In genomic region chr4:179663641-179664431, GRCh38 we compare ENCODE assay signal across 19 cellular contexts.
DNase-seq lines count a peak whose midpoint lies in the region; ATAC-seq, FAIRE-seq and TF ChIP-seq lines count a peak whose summit lies in the region.
"Had no signal": no experiment of that assay in that cellular context is flagged by ENCODE, and none has a peak within 500 bp of the region (broad histone marks: within the 10 kb centered on the region; RNA-seq: fewer than 3 reads in every experiment).

No MANE protein-coding gene starts in this region.

- FAIRE-seq in urothelium cell line (lab: Jason Lieb, UNC) = no peak
- FAIRE-seq: A549, D721Med had no signal

- H2BK120ac ChIP-seq in IMR-90 (ENCODE audit: low read depth, low read length) (peak overlapping the region; percentile 47), mesenchymal stem cell (ENCODE audit: low read depth, low read length) (no peak overlapping the region)

- H3K4ac ChIP-seq in IMR-90 (ENCODE audit: low read depth, low read length) (peak overlapping the region; percentile 27; the same call in 1 of the 2 replicates), mesenchymal stem cell (ENCODE audit: low read depth in 1 of 2, low read length in 2 of 2) (no peak overlapping the region)

- H2BK5ac ChIP-seq in IMR-90 (ENCODE audit: low read depth, low read length, poor library complexity, severe bottlenecking) = peak overlapping the region; percentile 67
- H2BK5ac ChIP-seq in mesenchymal stem cell (ENCODE audit: low read depth, low read length, poor library complexity, severe bottlenecking) = no peak overlapping the region

- H2BK15ac ChIP-seq in IMR-90 (ENCODE audit: low read depth, low read length) = peak overlapping the region; percentile 21; the same call in 1 of the 3 replicates
- H2BK15ac ChIP-seq in mesenchymal stem cell (ENCODE audit: low read depth, poor library complexity, severe bottlenecking) = no peak overlapping the region

- no peak overlapping the region for H3K4me2 ChIP-seq in IMR-90 (ENCODE audit: low read depth, low read length)
- no peak overlapping the region for H3K4me2 ChIP-seq in mesenchymal stem cell (ENCODE audit: low read length, poor library complexity, severe bottlenecking)
- H3K4me2 ChIP-seq: A549 had no signal

- no peak for ATAC-seq in IMR-90 (ENCODE audit: low read depth)
- peak; percentile 34 for ATAC-seq in stimulated activated memory B cell treated with anti-CD40 and anti-IgM and Interleukin-4, amounts not matched to agents 10 μg/mL and 1 μg/mL and 100 μg/mL, for 72 hours
- no peak for ATAC-seq in GM18861 (IDR thresholded peaks at IDR 0.05; ENCODE audit: unreplicated experiment)
- ATAC-seq: A549, HCT116 had no signal

- H4K91ac ChIP-seq in IMR-90 (ENCODE audit: insufficient read depth, low read depth, low read length) (no peak overlapping the region; the same call in 1 of the 2 replicates), mesenchymal stem cell (ENCODE audit: low read length) (no peak overlapping the region)

- H3K56ac ChIP-seq in IMR-90 (ENCODE audit: extremely low read depth, insufficient read depth, low read length) = no peak overlapping the region

- no peak overlapping the region for H2BK12ac ChIP-seq in mesenchymal stem cell (ENCODE audit: low read length in 2 of 2)

- H4K5ac ChIP-seq in IMR-90 (ENCODE audit: low read depth, low read length) = no peak overlapping the region

- H3K27me3 Mint-ChIP-seq in stimulated activated memory B cell treated with anti-CD40 and anti-IgM and Interleukin-4, amounts not matched to agents 10 μg/mL and 1 μg/mL and 100 μg/mL, for 72 hours = no peaks in the 10 kb centered on the region
- H3K27me3 Mint-ChIP-seq: CD4-positive, alpha-beta memory T cell had no signal

- in situ Hi-C loops in IMR-90 (cut with MboI; ENCODE audit: low sequenced_read_pairs) = no loop called here

- H3K36me3 ChIP-seq in HEK293 (ENCODE audit: control insufficient read depth in 2 of 2, insufficient read depth in 1 of 2, low read length in 2 of 2) (no peaks in the 10 kb centered on the region), IMR-90 (ENCODE audit: control insufficient read depth, insufficient read depth, low read length) (no peaks in the 10 kb centered on the region), mesenchymal stem cell (ENCODE audit: control insufficient read depth in 1 of 2, insufficient read depth in 2 of 2, low read depth in 1 of 2, low read length in 2 of 2) (no peaks in the 10 kb centered on the region)
- H3K36me3 ChIP-seq: BE2C had no signal

- no peaks in the 10 kb centered on the region for H3K4me1 Mint-ChIP-seq in stimulated activated memory B cell treated with anti-CD40 and anti-IgM and Interleukin-4, amounts not matched to agents 10 μg/mL and 1 μg/mL and 100 μg/mL, for 72 hours
- H3K4me1 Mint-ChIP-seq: CD4-positive, alpha-beta memory T cell had no signal

- intact Hi-C loops in IMR-90 (cut with micrococcal nuclease) = no loop called here

- no peak overlapping the region for H3K27ac ChIP-seq in HEK293 (ENCODE audit: extremely low read depth, low read depth, low read length)
- no peak overlapping the region for H3K27ac ChIP-seq in IMR-90 (ENCODE audit: insufficient read depth, low read length)
- no peak overlapping the region for H3K27ac ChIP-seq in mesenchymal stem cell (ENCODE audit: low read length, poor library complexity, severe bottlenecking)
- H3K27ac ChIP-seq: A549, C4-2B had no signal

- H3K4me1 ChIP-seq in HEK293 (ENCODE audit: control insufficient read depth, insufficient read depth, low read length) (no peaks in the 10 kb centered on the region), IMR-90 (ENCODE audit: control insufficient read depth, insufficient read depth, low read length) (no peaks in the 10 kb centered on the region; the same call in 1 of the 2 replicates), mesenchymal stem cell (ENCODE audit: control insufficient read depth, insufficient read depth, low read depth, low read length) (peaks cover 7% of the 10 kb centered on the region)
- H3K4me1 ChIP-seq: A549, BE2C had no signal

- H4K8ac ChIP-seq in IMR-90 (ENCODE audit: low read depth in 2 of 2, low read length in 2 of 2) (0 out of 4 replicates have a peak overlapping the region, but pooled peaks of 1 of the 2 experiments have one; percentile 9), mesenchymal stem cell (ENCODE audit: low read length) (no peak overlapping the region)

- peak overlapping the region; percentile 21 for H2AFZ ChIP-seq in IMR-90 (replicated peaks; ENCODE audit: low read length, poor library complexity)
- H2AFZ ChIP-seq in mesenchymal stem cell (ENCODE audit: low read depth, low read length) = no peak overlapping the region

- H3K14ac ChIP-seq in IMR-90 (replicated peaks; ENCODE audit: low read depth, low read length) = peak overlapping the region; percentile 32; the same call in 1 of the 2 replicates
- H3K14ac ChIP-seq in mesenchymal stem cell (ENCODE audit: low read length in 2 of 2) = no peak overlapping the region

- H2AK5ac ChIP-seq in IMR-90 (ENCODE audit: low read depth, low read length) (no peak overlapping the region; the same call in 1 of the 2 replicates), mesenchymal stem cell (ENCODE audit: low read length, severe bottlenecking) (peak overlapping the region; percentile 26)

- H3K18ac ChIP-seq in IMR-90 (ENCODE audit: low read depth, low read length) = peak overlapping the region; percentile 78; the same call in 1 of the 2 replicates
- no peak overlapping the region for H3K18ac ChIP-seq in mesenchymal stem cell (ENCODE audit: low read depth in 1 of 2, low read length in 2 of 2)

- no peaks in the 10 kb centered on the region for H3K36me3 Mint-ChIP-seq in stimulated activated memory B cell treated with anti-CD40 and anti-IgM and Interleukin-4, amounts not matched to agents 10 μg/mL and 1 μg/mL and 100 μg/mL, for 72 hours
- H3K36me3 Mint-ChIP-seq: CD4-positive, alpha-beta memory T cell had no signal

- no peak for TF ChIP-seq RAD21 in IMR-90 (IDR thresholded peaks at IDR 0.05; ENCODE audit: low read length)

- no peaks in the 10 kb centered on the region for H4K20me1 ChIP-seq in IMR-90 (ENCODE audit: insufficient read depth, low read length)

- 95 to 100% methylated on average over 2 to 6 of the region's 6 CpGs for WGBS in IMR-90 (ENCODE audit: extremely low coverage in 2 of 2, insufficient read length in 1 of 2), 2 experiments
- 95% methylated on average over 6 of the region's 6 CpGs for WGBS in mesenchymal stem cell

- peak overlapping the region; percentile 45; the same call in 1 of the 2 replicates for H2BK20ac ChIP-seq in IMR-90 (ENCODE audit: low read depth, low read length)

- TF ChIP-seq CTCF in HEK293 (tag by site-specific recombination; IDR thresholded peaks at IDR 0.05) (no peak), IMR-90 (conservative IDR thresholded peaks at IDR 0.05; ENCODE audit: low read depth, low read length) (no peak)

- H3K9me1 ChIP-seq in IMR-90 (ENCODE audit: insufficient read depth, low read length) = no peaks in the 10 kb centered on the region

- dilution Hi-C loops in IMR-90 (cut with HindIII; ENCODE audit: low sequenced_read_pairs, unreplicated experiment) = no loop called here

- H3K79me1 ChIP-seq in IMR-90 (ENCODE audit: low read depth in 1 of 2, low read length in 2 of 2) (no peaks in the 10 kb centered on the region), mesenchymal stem cell (replicated peaks; ENCODE audit: low read length, poor library complexity, severe bottlenecking) (no peaks in the 10 kb centered on the region)

- TF ChIP-seq POLR2A in IMR-90 (IDR thresholded peaks at IDR 0.05; ENCODE audit: low read depth, low read length) = no peak

- POLR2A ChIA-PET in HEK293 (lab: Yijun Ruan, JAX) (no interaction called here), IMR-90 (lab: Charles Lee; ENCODE audit: unreplicated experiment) (no interaction called here)

- H3K4me3 Mint-ChIP-seq in stimulated activated memory B cell treated with anti-CD40 and anti-IgM and Interleukin-4, amounts not matched to agents 10 μg/mL and 1 μg/mL and 100 μg/mL, for 72 hours = no peak overlapping the region

- H2AK9ac ChIP-seq in IMR-90 (replicated peaks; ENCODE audit: low read depth, low read length, poor library complexity) = no peak overlapping the region

- H3K9me3 Mint-ChIP-seq in stimulated activated memory B cell treated with anti-CD40 and anti-IgM and Interleukin-4, amounts not matched to agents 10 μg/mL and 1 μg/mL and 100 μg/mL, for 72 hours = peaks cover 9% of the 10 kb centered on the region

- CTCF ChIA-PET in HEK293 (lab: Yijun Ruan, JAX) (no interaction called here), IMR-90 (lab: Yijun Ruan, JAX) (no interaction called here)

- no peak overlapping the region for H3K27ac Mint-ChIP-seq in stimulated activated memory B cell treated with anti-CD40 and anti-IgM and Interleukin-4, amounts not matched to agents 10 μg/mL and 1 μg/mL and 100 μg/mL, for 72 hours

- H3K4me3 ChIP-seq in HEK293 (ENCODE audit: low read depth, low read length) (no peak overlapping the region), IMR-90 (ENCODE audit: insufficient read depth, low read depth, low read length) (no peak overlapping the region), mesenchymal stem cell (ENCODE audit: insufficient read depth in 1 of 2, low read depth in 1 of 2, low read length in 2 of 2) (no peak overlapping the region)
- H3K4me3 ChIP-seq: A549 had no signal

- DNase-seq in IMR-90 (no peak), mesenchymal stem cell (no peak), OCI-M1 (lab: John Stamatoyannopoulos, UW) (no peak), urothelium cell line (ENCODE audit: low spot score) (no peak), NCI-H748 (lab: John Stamatoyannopoulos, UW; ENCODE audit: unreplicated experiment) (no peak)
- DNase-seq: BE2C, COR-L47, DMS153, DND-41, GDM1, KBM-7 had no signal

- H3K27me3 ChIP-seq in IMR-90 (ENCODE audit: control insufficient read depth, insufficient read depth, low read length) (no peaks in the 10 kb centered on the region), mesenchymal stem cell (ENCODE audit: control insufficient read depth in 1 of 2, insufficient read depth in 1 of 2, low read length in 2 of 2) (no peaks in the 10 kb centered on the region)
- H3K27me3 ChIP-seq: BE2C had no signal

- H3K9ac ChIP-seq in IMR-90 (ENCODE audit: low read depth, low read length) (no peak overlapping the region), mesenchymal stem cell (ENCODE audit: low read length) (no peak overlapping the region)

- H3K23ac ChIP-seq in IMR-90 (ENCODE audit: low read depth, low read length) = no peak overlapping the region
- H3K23ac ChIP-seq in mesenchymal stem cell (ENCODE audit: low read length in 2 of 2) = no peak overlapping the region

- BruUV-seq in IMR-90 (replicated peaks; lab: Mats Ljungman, UMichigan) = no TSS peak

- H3K9me3 ChIP-seq in HEK293 (ENCODE audit: control insufficient read depth, insufficient read depth, low read depth, low read length) = no peaks in the 10 kb centered on the region
- H3K9me3 ChIP-seq in IMR-90 (ENCODE audit: control insufficient read depth, insufficient read depth, low read length) = no peaks in the 10 kb centered on the region; the same call in 1 of the 2 replicates
- peaks cover 34% of the 10 kb centered on the region for H3K9me3 ChIP-seq in mesenchymal stem cell (ENCODE audit: control insufficient read depth, low read length)
- H3K9me3 ChIP-seq: A549, BE2C had no signal

TF ChIP-seq in HEK293, 187 proteins besides CTCF, POLR2A, EP300 and RAD21 (continues in another document):
- no peak for TF ChIP-seq ZNF776 (tag by site-specific recombination; IDR thresholded peaks at IDR 0.05; ENCODE audit: borderline replicate concordance)

TF ChIP-seq in IMR-90, 13 proteins besides CTCF, POLR2A, EP300 and RAD21 (continues in another document):
- no peak for TF ChIP-seq MAFK (IDR thresholded peaks at IDR 0.05; ENCODE audit: low read depth, low read length)
